In genomic region chr3:11588338-11588737, GRCh38 we compare ENCODE assay signal across 13 cellular contexts. TPM values are rescaled to one million over a fixed set of nuclear protein-coding genes. Genes with fewer than 3 reads are reported as not detected.
A peak's percentile ranks its signal among the peaks of the same experiment; 100 is the strongest.
DNase-seq lines count a peak whose midpoint lies in the region; ATAC-seq and TF ChIP-seq lines count a peak whose summit lies in the region.
"Had no signal": no experiment of that assay in that cellular context is flagged by ENCODE, and none has a peak within 500 bp of the region (broad histone marks: within the 10 kb centered on the region; RNA-seq: fewer than 3 reads in every experiment).

No MANE protein-coding gene starts in this region.

- ATAC-seq in natural killer cell treated with Interleukin-12 subunit alpha and Interleukin-12 subunit beta and Interleukin-15 and Interleukin-18, amount 100 ng/mL, for 72 hours = peak in 1 of 2 donors; percentile 17
- no peak for ATAC-seq in HG02642 (IDR thresholded peaks at IDR 0.05; ENCODE audit: poor library complexity, unreplicated experiment)
- ATAC-seq: esophagus mucosa had no signal

- no peaks in the 10 kb centered on the region for H3K27me3 Mint-ChIP-seq in activated naive CD4-positive, alpha-beta T cell treated with anti-CD3 and anti-CD28 coated beads, Interleukin-2, amount 10 ng/mL, durations not matched to agents 7 days and 5 days
- H3K27me3 Mint-ChIP-seq in natural killer cell treated with Interleukin-12 subunit alpha and Interleukin-12 subunit beta and Interleukin-15 and Interleukin-18, amount 100 ng/mL, for 72 hours = no peaks in the 10 kb centered on the region

- DNase-seq in activated naive CD4-positive, alpha-beta T cell treated with anti-CD3 and anti-CD28 coated beads, Interleukin-2, amount 10 ng/mL, durations not matched to agents 7 days and 5 days = no peak
- DNase-seq in activated naive CD4-positive, alpha-beta T cell (lab: John Stamatoyannopoulos, UW) = no peak
- DNase-seq in caudate nucleus (lab: John Stamatoyannopoulos, UW) (no peak), tibial artery (peak in 1 of 2 donors; percentile 64), dedifferentiated amniotic fluid mesenchymal stem cell (ENCODE audit: extremely low spot score) (no peak)
- no peak for DNase-seq in natural killer cell treated with Interleukin-12 subunit alpha and Interleukin-12 subunit beta and Interleukin-15 and Interleukin-18, amount 100 ng/mL, for 72 hours (ENCODE audit: low spot score)
- no peak for DNase-seq in activated CD4-positive, CD25-positive, alpha-beta regulatory T cell treated with anti-CD3 and anti-CD28 coated beads, Interleukin-2, amount 50 U/mL, for 72 hours
- DNase-seq: NCI-H1092 treated with DMSO at 0.1 percent for 48 hours, OCI-M1 had no signal

- no peaks in the 10 kb centered on the region for H3K9me3 Mint-ChIP-seq in activated naive CD4-positive, alpha-beta T cell treated with anti-CD3 and anti-CD28 coated beads, Interleukin-2, amount 10 ng/mL, durations not matched to agents 7 days and 5 days
- H3K9me3 Mint-ChIP-seq in natural killer cell treated with Interleukin-12 subunit alpha and Interleukin-12 subunit beta and Interleukin-15 and Interleukin-18, amount 100 ng/mL, for 72 hours = no peaks in the 10 kb centered on the region
- H3K9me3 Mint-ChIP-seq: activated T-helper 1 cell treated with anti-CD3 and anti-CD28 coated beads, Interleukin-12 subunit alpha, Interleukin-12 subunit beta, Interleukin-2, Interleukin-4 antibody, amounts not matched to agents 30 ng/mL and 10 ng/mL and 1 ng/mL, durations not matched to agents 14 hours and 24 hours and 36 hours had no signal

- H3K27ac ChIP-seq in caudate nucleus (ENCODE audit: low read depth, low read length) (peak overlapping the region; percentile 85), tibial artery (peak overlapping the region; percentile 70 to 72)

- H3K27me3 ChIP-seq in tibial artery = no peaks in the 10 kb centered on the region
- H3K27me3 ChIP-seq: right atrium auricular region had no signal

- no peak for TF ChIP-seq CTCF in tibial artery (IDR thresholded peaks at IDR 0.05)

- intact Hi-C loops in tibial artery (cut with DNase I; ENCODE audit: low total_unique reads) = no loop called here

- H3K4me1 ChIP-seq in tibial artery = peaks cover 5 to 98% (median 66%) of the 10 kb centered on the region in 4 donors

- H3K36me3 Mint-ChIP-seq in activated naive CD4-positive, alpha-beta T cell treated with anti-CD3 and anti-CD28 coated beads, Interleukin-2, amount 10 ng/mL, durations not matched to agents 7 days and 5 days = peaks cover 23% of the 10 kb centered on the region
- H3K36me3 Mint-ChIP-seq in natural killer cell treated with Interleukin-12 subunit alpha and Interleukin-12 subunit beta and Interleukin-15 and Interleukin-18, amount 100 ng/mL, for 72 hours = no peaks in the 10 kb centered on the region

- no peak overlapping the region for H3K4me3 ChIP-seq in tibial artery
- H3K4me3 ChIP-seq: right atrium auricular region had no signal

- H3K27ac Mint-ChIP-seq in activated naive CD4-positive, alpha-beta T cell treated with anti-CD3 and anti-CD28 coated beads, Interleukin-2, amount 10 ng/mL, durations not matched to agents 7 days and 5 days = peak overlapping the region; percentile 51
- peak overlapping the region; percentile 21 to 69 for H3K27ac Mint-ChIP-seq in natural killer cell treated with Interleukin-12 subunit alpha and Interleukin-12 subunit beta and Interleukin-15 and Interleukin-18, amount 100 ng/mL, for 72 hours
- H3K27ac Mint-ChIP-seq: activated T-helper 1 cell treated with anti-CD3 and anti-CD28 coated beads, Interleukin-12 subunit alpha, Interleukin-12 subunit beta, Interleukin-2, Interleukin-4 antibody, amounts not matched to agents 30 ng/mL and 10 ng/mL and 1 ng/mL, durations not matched to agents 14 hours and 24 hours and 36 hours had no signal

- peaks cover 21% of the 10 kb centered on the region for H3K4me1 Mint-ChIP-seq in activated naive CD4-positive, alpha-beta T cell treated with anti-CD3 and anti-CD28 coated beads, Interleukin-2, amount 10 ng/mL, durations not matched to agents 7 days and 5 days
- H3K4me1 Mint-ChIP-seq in natural killer cell treated with Interleukin-12 subunit alpha and Interleukin-12 subunit beta and Interleukin-15 and Interleukin-18, amount 100 ng/mL, for 72 hours (ENCODE audit: low read depth in 2 of 2) = peaks cover 57 to 62% of the 10 kb centered on the region in 2 donors

- H3K4me3 Mint-ChIP-seq in activated naive CD4-positive, alpha-beta T cell treated with anti-CD3 and anti-CD28 coated beads, Interleukin-2, amount 10 ng/mL, durations not matched to agents 7 days and 5 days = no peak overlapping the region
- no peak overlapping the region for H3K4me3 Mint-ChIP-seq in natural killer cell treated with Interleukin-12 subunit alpha and Interleukin-12 subunit beta and Interleukin-15 and Interleukin-18, amount 100 ng/mL, for 72 hours
- H3K4me3 Mint-ChIP-seq: activated T-helper 1 cell treated with anti-CD3 and anti-CD28 coated beads, Interleukin-12 subunit alpha, Interleukin-12 subunit beta, Interleukin-2, Interleukin-4 antibody, amounts not matched to agents 30 ng/mL and 10 ng/mL and 1 ng/mL, durations not matched to agents 14 hours and 24 hours and 36 hours had no signal

- H3K36me3 ChIP-seq in tibial artery = no peaks in the 10 kb centered on the region
- H3K36me3 ChIP-seq: right atrium auricular region had no signal

- no peaks in the 10 kb centered on the region for H3K9me3 ChIP-seq in tibial artery
- H3K9me3 ChIP-seq: right atrium auricular region had no signal

- CTCF ChIA-PET in activated naive CD4-positive, alpha-beta T cell treated with anti-CD3 and anti-CD28 coated beads, Interleukin-2, amount 10 ng/mL, durations not matched to agents 7 days and 5 days (lab: Charles Lee) = no interaction called here

RNA-seq across cellular contexts. Expression of gene VGLL4, which starts 55.4 kb away (rescaled TPM):
- 10 to 100 TPM; 50.4 to 52.9 TPM for total RNA-seq in natural killer cell treated with Interleukin-12 subunit alpha and Interleukin-12 subunit beta and Interleukin-15 and Interleukin-18, amount 100 ng/mL, for 72 hours
